In genomic region chr6:30494275-30494990, GRCh38 we compare ENCODE assay signal across 15 cellular contexts. TPM values are rescaled to one million over a fixed set of nuclear protein-coding genes. Genes with fewer than 3 reads are reported as not detected.
DNase-seq lines count a peak whose midpoint lies in the region; ATAC-seq and TF ChIP-seq lines count a peak whose summit lies in the region.
"Had no signal": no experiment of that assay in that cellular context is flagged by ENCODE, and none has a peak within 500 bp of the region (broad histone marks: within the 10 kb centered on the region; RNA-seq: fewer than 3 reads in every experiment).

No MANE protein-coding gene starts in this region.

- 56% methylated on average over 9 of the region's 9 CpGs for WGBS in SK-N-SH (ENCODE audit: low lambda C conversion rate)

- no peaks in the 10 kb centered on the region for H3K9me3 ChIP-seq in SK-N-SH
- H3K9me3 ChIP-seq: tibial nerve had no signal

- no peaks in the 10 kb centered on the region for H3K9me3 Mint-ChIP-seq in activated naive CD8-positive, alpha-beta T cell (ENCODE audit: low read depth)
- H3K9me3 Mint-ChIP-seq in natural killer cell: no peaks in the 10 kb centered on the region

- H3K36me3 ChIP-seq in SK-N-SH (replicated peaks in 1 of 2; ENCODE audit: control insufficient read depth in 1 of 2, insufficient read depth in 2 of 2, low read length in 1 of 2) (peaks cover 10 to 21% of the 10 kb centered on the region in 2 experiments), H7 (replicated peaks; ENCODE audit: control insufficient read depth, insufficient read depth, low read length) (peaks cover 16% of the 10 kb centered on the region)

- peak overlapping the region; percentile 100 for H3K4me3 Mint-ChIP-seq in activated naive CD8-positive, alpha-beta T cell
- H3K4me3 Mint-ChIP-seq in natural killer cell: peak overlapping the region; percentile 97

- H3K4me1 ChIP-seq in SK-N-SH (ENCODE audit: control insufficient read depth in 1 of 2, insufficient read depth in 2 of 2, low read depth in 1 of 2, low read length in 1 of 2): peaks cover 7% of the 10 kb centered on the region in 2 experiments; a peak in 2 of 4 replicates

- peaks cover 11% of the 10 kb centered on the region for H4K20me1 ChIP-seq in SK-N-SH (ENCODE audit: insufficient read depth)

- no peak for TF ChIP-seq RAD21 in SK-N-SH (IDR thresholded peaks at IDR 0.05; ENCODE audit: low read length)

- H3K27me3 ChIP-seq in SK-N-SH (ENCODE audit: insufficient read depth) (no peaks in the 10 kb centered on the region), H7 (ENCODE audit: control insufficient read depth, insufficient read depth, low read length) (peaks cover 1% of the 10 kb centered on the region; the same call in 1 of the 2 replicates)
- H3K27me3 ChIP-seq: tibial nerve had no signal

- TF ChIP-seq EP300 in SK-N-SH (IDR thresholded peaks at IDR 0.05; ENCODE audit: borderline replicate concordance in 1 of 2, low read depth in 1 of 2, low read length in 1 of 2): no peak

- DNase-seq in SK-N-SH (no peak), LHCN-M2 (ENCODE audit: low read depth) (peak; percentile 35), natural killer cell (no peak), mucosa of gallbladder (ENCODE audit: low spot score) (no peak), H7 (no peak)
- DNase-seq: 8988T, kidney glomerular epithelial cell, NCI-H1694 treated with DMSO at 0.1 percent for 48 hours, NCI-H526 treated with DMSO at 0.1 percent for 48 hours, T1000 had no signal

- H3K4me3 ChIP-seq in SK-N-SH (ENCODE audit: low read depth in 2 of 2, low read length in 1 of 2) (no peak overlapping the region), H7 (ENCODE audit: insufficient read depth, low read depth, low read length) (no peak overlapping the region)
- H3K4me3 ChIP-seq: tibial nerve had no signal

- ATAC-seq in SK-N-SH treated with all-trans-retinoic acid at 6 μM for 48 hours (peak; percentile 12; the same call in 1 of the 3 replicates), natural killer cell (no peak), HG02885 (IDR thresholded peaks at IDR 0.05; ENCODE audit: poor library complexity, unreplicated experiment) (no peak)

- H3K79me2 ChIP-seq in SK-N-SH (ENCODE audit: insufficient read depth): peaks cover 18% of the 10 kb centered on the region

- peaks cover 34% of the 10 kb centered on the region for H3K36me3 Mint-ChIP-seq in activated naive CD8-positive, alpha-beta T cell
- peaks cover 30% of the 10 kb centered on the region for H3K36me3 Mint-ChIP-seq in natural killer cell

- H3K9me2 ChIP-seq in SK-N-SH: no peaks in the 10 kb centered on the region

- CTCF ChIA-PET in SK-N-SH (lab: Yijun Ruan, JAX): interaction anchor here (0.7 to 5.3 kb wide), 7 partner anchors 10 to 61 kb away, joined by 3 to 18 read pairs (median 5); no protein-coding TSS in a partner anchor

- peak overlapping the region; percentile 94 for H3K27ac Mint-ChIP-seq in activated naive CD8-positive, alpha-beta T cell
- peak overlapping the region; percentile 88 to 96 for H3K27ac Mint-ChIP-seq in natural killer cell
- H3K27ac Mint-ChIP-seq: brain had no signal

- H3K4me2 ChIP-seq in SK-N-SH: no peak overlapping the region

- POLR2A ChIA-PET in SK-N-SH (lab: Yijun Ruan, JAX): no interaction called here

- intact Hi-C loops in natural killer cell (cut with micrococcal nuclease): no loop called here

- no peaks in the 10 kb centered on the region for H3K27me3 Mint-ChIP-seq in activated naive CD8-positive, alpha-beta T cell
- no peaks in the 10 kb centered on the region for H3K27me3 Mint-ChIP-seq in natural killer cell (ENCODE audit: low read depth in 2 of 2)

- H3K9ac ChIP-seq in SK-N-SH: no peak overlapping the region

- H3K27ac ChIP-seq in SK-N-SH (ENCODE audit: low read depth in 2 of 2, low read length in 1 of 2): no peak overlapping the region
- H3K27ac ChIP-seq: tibial nerve had no signal

- no peak overlapping the region for H2AFZ ChIP-seq in SK-N-SH (ENCODE audit: low read depth)

- TF ChIP-seq CTCF in SK-N-SH (IDR thresholded peaks at IDR 0.05) (no peak), natural killer cell (IDR thresholded peaks at IDR 0.05) (no peak)

- peaks cover 25% of the 10 kb centered on the region for H3F3A ChIP-seq in SK-N-SH (replicated peaks; ENCODE audit: insufficient read depth)

- peaks cover 49% of the 10 kb centered on the region for H3K4me1 Mint-ChIP-seq in activated naive CD8-positive, alpha-beta T cell (ENCODE audit: low read depth)
- peaks cover 68 to 74% of the 10 kb centered on the region in 2 donors for H3K4me1 Mint-ChIP-seq in natural killer cell

TF ChIP-seq in SK-N-SH treated with all-trans-retinoic acid at 6 μM for 48 hours, 23 proteins besides CTCF, POLR2A, EP300 and RAD21 (continues in another document):
- no peak for TF ChIP-seq BACH2 (CRISPR knock-in tag; IDR thresholded peaks at IDR 0.05; ENCODE audit: borderline replicate concordance)
- no peak for TF ChIP-seq CSRNP3 (CRISPR knock-in tag; IDR thresholded peaks at IDR 0.05)
- no peak for TF ChIP-seq GLIS3 (CRISPR knock-in tag; IDR thresholded peaks at IDR 0.05)
- no peak for TF ChIP-seq TOX (CRISPR knock-in tag; IDR thresholded peaks at IDR 0.05; ENCODE audit: borderline replicate concordance)

TF ChIP-seq in SK-N-SH, 30 proteins besides CTCF, POLR2A, EP300 and RAD21:
- TF ChIP-seq RCOR1 (IDR thresholded peaks at IDR 0.05; ENCODE audit: low read length) (no peak), FOXJ3 (CRISPR knock-in tag; IDR thresholded peaks at IDR 0.05) (no peak), IRF3 (IDR thresholded peaks at IDR 0.05; ENCODE audit: low read depth, low read length) (no peak), USF2 (IDR thresholded peaks at IDR 0.05; ENCODE audit: borderline replicate concordance, low read depth, low read length) (no peak), SIN3A (IDR thresholded peaks at IDR 0.05; ENCODE audit: borderline replicate concordance, low read depth, low read length) (no peak), NFIC (IDR thresholded peaks at IDR 0.05; ENCODE audit: borderline replicate concordance) (no peak), GATA2 (CRISPR knock-in tag; IDR thresholded peaks at IDR 0.05) (no peak), MEF2A (IDR thresholded peaks at IDR 0.05; ENCODE audit: borderline replicate concordance, low read depth) (no peak), MXI1 (IDR thresholded peaks at IDR 0.05; ENCODE audit: low read depth, low read length) (no peak), TAF1 (IDR thresholded peaks at IDR 0.05; ENCODE audit: borderline replicate concordance, low read depth, low read length) (no peak)

RNA-seq across cellular contexts. Expression of gene HLA-E, which starts 5.1 kb away (rescaled TPM):
- polyA plus RNA-seq in SK-N-SH (2012; rRNA removed): 90.9 and 99.7 TPM in 2 replicates
- 67.6 and 75.1 TPM in 2 replicates for polyA plus RNA-seq in SK-N-SH (2012; cell fraction: cytosol; rRNA removed)
- polyA plus RNA-seq in SK-N-SH (2012; cell fraction: nucleus; rRNA removed): 86.7 and 92.9 TPM in 2 replicates
- total RNA-seq in LHCN-M2 (2014; rRNA removed) (133 and 149 TPM in 2 replicates), natural killer cell (1,000 to 10,000 TPM; 1,807 to 2,048 (median 1,904) TPM), mucosa of gallbladder (385 TPM)
- polyA plus RNA-seq in LHCN-M2 (2012): 129 TPM
- 45.8 and 61.9 TPM in 2 replicates for total RNA-seq in H7 (2014; rRNA removed; shearing (Covaris generic))
